20 cellular contexts compared by ENCODE assay signal in the genomic region with DNA sequence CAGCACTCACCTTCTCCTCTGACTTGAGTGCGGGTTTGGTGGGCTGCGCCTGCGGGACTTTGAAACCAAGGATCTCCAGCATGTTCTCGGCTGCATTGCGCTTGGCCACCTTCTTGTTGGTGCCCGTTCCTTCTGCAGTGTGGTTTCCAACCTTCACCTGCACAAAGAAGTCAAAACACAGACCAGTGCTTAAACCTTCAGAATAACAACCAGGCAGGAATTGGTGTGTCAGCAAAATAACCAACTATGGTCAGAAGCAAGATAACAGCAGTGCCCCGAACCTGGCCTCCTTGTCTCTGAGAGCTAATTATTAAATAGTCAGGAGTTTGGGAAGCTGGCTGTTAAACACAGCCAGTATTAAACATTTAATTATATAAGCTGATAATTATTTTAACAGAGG.
"Had no signal": no experiment of that assay in that cellular context is flagged by ENCODE, and none has a peak within 500 bp of the region (broad histone marks: within the 10 kb centered on the region; RNA-seq: fewer than 3 reads in every experiment).

No MANE protein-coding gene starts in this region.

- H3K27ac ChIP-seq: heart right ventricle, tibial artery had no signal

- H3K4me3 ChIP-seq: heart right ventricle, mucosa of descending colon, tibial artery had no signal

- H3K27me3 ChIP-seq: heart right ventricle, tibial artery had no signal

- H3K27me3 Mint-ChIP-seq: activated T-cell treated with anti-CD3 and anti-CD28 coated beads, Interleukin-2, amount 50 U/mL, for 24 hours had no signal

- H3K4me1 ChIP-seq: heart right ventricle, tibial artery had no signal

- H3K4me3 Mint-ChIP-seq: activated T-cell treated with anti-CD3 and anti-CD28 coated beads, Interleukin-2, amount 50 U/mL, for 24 hours; neural crest cell had no signal

- H3K9me3 Mint-ChIP-seq: activated T-cell treated with anti-CD3 and anti-CD28 coated beads, Interleukin-2, amount 50 U/mL, for 24 hours; neural crest cell had no signal

- H3K9me3 ChIP-seq: heart right ventricle, mucosa of descending colon, tibial artery had no signal

- ATAC-seq: heart right ventricle, left colon, mucosa of descending colon had no signal

- DNase-seq: activated CD4-positive, alpha-beta T cell treated with anti-CD3 and anti-CD28 coated beads for 1 hour; activated CD4-positive, alpha-beta T cell treated with anti-CD3 and anti-CD28 coated beads, Interleukin-2, amount 50 U/mL, for 4 hours; activated CD8-positive, alpha-beta memory T cell treated with anti-CD3 and anti-CD28 coated beads for 24 hours; activated CD8-positive, alpha-beta memory T cell treated with anti-CD3 and anti-CD28 coated beads, Interleukin-2, amount 50 U/mL, for 4 hours; activated naive CD4-positive, alpha-beta T cell treated with Interleukin-2 at 50 U/mL for 16 hours; activated T-cell treated with anti-CD3 and anti-CD28 coated beads, Interleukin-2, amount 50 U/mL, for 24 hours; amygdala; heart right ventricle; left colon; mesendoderm; mucosa of descending colon; occipital lobe; retina; stimulated activated CD4-positive, alpha-beta T cell treated with anti-CD3 and anti-CD28 coated beads, Interleukin-2, amount 100 ng/mL, for 48 hours; stimulated activated CD8-positive, alpha-beta memory T cell treated with anti-CD3 and anti-CD28 coated beads, Interleukin-4, amount 100 ng/mL, for 48 hours; stimulated activated naive CD4-positive, alpha-beta T cell treated with Interleukin-2 at 50 U/mL for 16 hours; substantia nigra; SW 1271; tibial artery had no signal

- H3K4me1 Mint-ChIP-seq: neural crest cell had no signal
